14 cellular contexts compared by ENCODE assay signal in genomic region chr20:50680106-50680960, GRCh38. TPM values are rescaled to one million over a fixed set of nuclear protein-coding genes. Genes with fewer than 3 reads are reported as not detected.
DNase-seq lines count a peak whose midpoint lies in the region; ATAC-seq and TF ChIP-seq lines count a peak whose summit lies in the region.
"Had no signal": no experiment of that assay in that cellular context is flagged by ENCODE, and none has a peak within 500 bp of the region (broad histone marks: within the 10 kb centered on the region; RNA-seq: fewer than 3 reads in every experiment).

No MANE protein-coding gene starts in this region.

- intact Hi-C loops in natural killer cell (cut with micrococcal nuclease) = no loop called here

- no peak overlapping the region for H3K9ac ChIP-seq in fibroblast of lung (ENCODE audit: insufficient read depth, low read length)

- DNase-seq in natural killer cell treated with Interleukin-12 subunit alpha and Interleukin-12 subunit beta and Interleukin-15 and Interleukin-18, amount 100 ng/mL, for 72 hours (ENCODE audit: low spot score) = peak; percentile 25
- no peak for DNase-seq in natural killer cell
- DNase-seq in fibroblast of lung (ENCODE audit: low read depth in 2 of 2) = peak; percentile 45 to 49
- no peak for DNase-seq in mesothelial cell of epicardium (ENCODE audit: low spot score in 2 of 2, unreplicated experiment in 2 of 2)
- no peak for DNase-seq in type B pancreatic cell (ENCODE audit: extremely low spot score, unreplicated experiment)
- DNase-seq in stimulated activated CD4-positive, alpha-beta T cell treated with anti-CD3 and anti-CD28 coated beads, Interleukin-4, amount 100 ng/mL, for 24 hours = no peak
- DNase-seq: EL, foreskin keratinocyte, NCI-H2029 treated with DMSO at 0.1 percent for 48 hours, T-helper 9 cell had no signal

- no peak for TF ChIP-seq CTCF in natural killer cell (IDR thresholded peaks at IDR 0.05)
- TF ChIP-seq CTCF in fibroblast of lung (conservative IDR thresholded peaks at IDR 0.05 in 1 of 2, IDR thresholded peaks at IDR 0.05 in 1 of 2; ENCODE audit: low read depth in 1 of 2, low read length in 2 of 2) = no peak
- TF ChIP-seq CTCF in mesothelial cell of epicardium (IDR thresholded peaks at IDR 0.05; ENCODE audit: unreplicated experiment) = no peak
- no peak for TF ChIP-seq CTCF in type B pancreatic cell (conservative IDR thresholded peaks at IDR 0.05)

- no peaks in the 10 kb centered on the region for H3K79me2 ChIP-seq in fibroblast of lung (ENCODE audit: control insufficient read depth, insufficient read depth, low read length)

- no peak for ATAC-seq in natural killer cell treated with Interleukin-12 subunit alpha and Interleukin-12 subunit beta and Interleukin-15 and Interleukin-18, amount 100 ng/mL, for 72 hours
- ATAC-seq in natural killer cell (no peak), GM21619 (IDR thresholded peaks at IDR 0.05; ENCODE audit: unreplicated experiment) (no peak), GM21390 (IDR thresholded peaks at IDR 0.05; ENCODE audit: unreplicated experiment) (no peak)
- ATAC-seq: foreskin keratinocyte had no signal

- no peaks in the 10 kb centered on the region for H3K36me3 Mint-ChIP-seq in natural killer cell treated with Interleukin-12 subunit alpha and Interleukin-12 subunit beta and Interleukin-15 and Interleukin-18, amount 100 ng/mL, for 72 hours
- H3K36me3 Mint-ChIP-seq in natural killer cell (no peaks in the 10 kb centered on the region), mesothelial cell of epicardium (no peaks in the 10 kb centered on the region), type B pancreatic cell (no peaks in the 10 kb centered on the region)
- H3K36me3 Mint-ChIP-seq: IgD-negative memory B cell had no signal

- H3K9me3 ChIP-seq in fibroblast of lung (ENCODE audit: control insufficient read depth, insufficient read depth, low read depth, low read length) = no peaks in the 10 kb centered on the region

- H3K36me3 ChIP-seq in fibroblast of lung (ENCODE audit: control insufficient read depth, insufficient read depth, low read length) = no peaks in the 10 kb centered on the region
- H3K36me3 ChIP-seq: cardiac muscle cell had no signal

- no peaks in the 10 kb centered on the region for H3K4me1 ChIP-seq in fibroblast of lung (ENCODE audit: control insufficient read depth, extremely low read depth, insufficient read depth, low read length)
- H3K4me1 ChIP-seq: foreskin keratinocyte had no signal

- no peak overlapping the region for H3K27ac ChIP-seq in fibroblast of lung (ENCODE audit: insufficient read depth, low read length)
- H3K27ac ChIP-seq: cardiac muscle cell, foreskin keratinocyte had no signal

- no peak overlapping the region for H3K4me2 ChIP-seq in fibroblast of lung (ENCODE audit: extremely low read depth, insufficient read depth, low read length)

- no peak overlapping the region for H3K27ac Mint-ChIP-seq in natural killer cell treated with Interleukin-12 subunit alpha and Interleukin-12 subunit beta and Interleukin-15 and Interleukin-18, amount 100 ng/mL, for 72 hours
- H3K27ac Mint-ChIP-seq in natural killer cell (no peak overlapping the region), mesothelial cell of epicardium (peak overlapping the region; percentile 66), type B pancreatic cell (no peak overlapping the region)
- H3K27ac Mint-ChIP-seq: IgD-negative memory B cell had no signal

- no peak overlapping the region for H3K4me3 Mint-ChIP-seq in natural killer cell treated with Interleukin-12 subunit alpha and Interleukin-12 subunit beta and Interleukin-15 and Interleukin-18, amount 100 ng/mL, for 72 hours
- no peak overlapping the region for H3K4me3 Mint-ChIP-seq in natural killer cell
- H3K4me3 Mint-ChIP-seq in mesothelial cell of epicardium = no peak overlapping the region
- H3K4me3 Mint-ChIP-seq in type B pancreatic cell = no peak overlapping the region
- H3K4me3 Mint-ChIP-seq: IgD-negative memory B cell had no signal

- H3K27me3 Mint-ChIP-seq in natural killer cell treated with Interleukin-12 subunit alpha and Interleukin-12 subunit beta and Interleukin-15 and Interleukin-18, amount 100 ng/mL, for 72 hours = peaks cover 5 to 8% of the 10 kb centered on the region in 2 donors
- H3K27me3 Mint-ChIP-seq in natural killer cell (ENCODE audit: low read depth in 2 of 2) (no peaks in the 10 kb centered on the region), mesothelial cell of epicardium (ENCODE audit: low read depth) (no peaks in the 10 kb centered on the region), type B pancreatic cell (peaks cover 6% of the 10 kb centered on the region)

- H2AFZ ChIP-seq in fibroblast of lung (ENCODE audit: low read length) = no peak overlapping the region

- no peaks in the 10 kb centered on the region for H3K4me1 Mint-ChIP-seq in natural killer cell treated with Interleukin-12 subunit alpha and Interleukin-12 subunit beta and Interleukin-15 and Interleukin-18, amount 100 ng/mL, for 72 hours (ENCODE audit: low read depth in 2 of 2)
- no peaks in the 10 kb centered on the region for H3K4me1 Mint-ChIP-seq in natural killer cell
- H3K4me1 Mint-ChIP-seq in mesothelial cell of epicardium = peaks cover 21% of the 10 kb centered on the region
- H3K4me1 Mint-ChIP-seq in type B pancreatic cell (ENCODE audit: unreplicated experiment) = peaks cover 18% of the 10 kb centered on the region
- H3K4me1 Mint-ChIP-seq: IgD-negative memory B cell had no signal

- H3K27me3 ChIP-seq in fibroblast of lung (ENCODE audit: control insufficient read depth, insufficient read depth, low read length) = no peaks in the 10 kb centered on the region
- H3K27me3 ChIP-seq: cardiac muscle cell, foreskin keratinocyte had no signal

- no peaks in the 10 kb centered on the region for H4K20me1 ChIP-seq in fibroblast of lung (ENCODE audit: control insufficient read depth, extremely low read depth, insufficient read depth, low read length)

- H3K9me3 Mint-ChIP-seq in natural killer cell treated with Interleukin-12 subunit alpha and Interleukin-12 subunit beta and Interleukin-15 and Interleukin-18, amount 100 ng/mL, for 72 hours = no peaks in the 10 kb centered on the region
- H3K9me3 Mint-ChIP-seq in natural killer cell = no peaks in the 10 kb centered on the region
- H3K9me3 Mint-ChIP-seq in mesothelial cell of epicardium = no peaks in the 10 kb centered on the region
- H3K9me3 Mint-ChIP-seq in type B pancreatic cell = no peaks in the 10 kb centered on the region

- no peak overlapping the region for H3K4me3 ChIP-seq in fibroblast of lung (replicated peaks in 1 of 4; ENCODE audit: control extremely low read depth in 1 of 4, insufficient read depth in 1 of 4, low read depth in 3 of 4, low read length in 4 of 4)
- H3K4me3 ChIP-seq: cardiac muscle cell had no signal

RNA-seq across cellular contexts. Expression of gene RIPOR3, which starts 11.0 kb away (rescaled TPM):
- total RNA-seq in natural killer cell treated with Interleukin-12 subunit alpha and Interleukin-12 subunit beta and Interleukin-15 and Interleukin-18, amount 100 ng/mL, for 72 hours = not detected
- total RNA-seq in natural killer cell (under 1 TPM in 1 of 3 donors, not detected in 2; 0.45 TPM), fibroblast of lung (4.1 and 4.9 TPM in 2 replicates), mesothelial cell of epicardium (18.8 to 20.0 TPM (median 19.2 TPM) in 3 replicates), type B pancreatic cell (ENCODE audit: low replicate concordance) (1.9 and 5.1 TPM in 2 replicates)
- polyA plus RNA-seq in fibroblast of lung = 1.1 and 2.0 TPM in 2 replicates
- polyA plus RNA-seq in fibroblast of lung (2012) = 1.0 and 1.7 TPM in 2 replicates
- polyA minus RNA-seq in fibroblast of lung (ENCODE audit: low replicate concordance) = 1.3 and 3.6 TPM in 2 replicates

RNA-seq across cellular contexts. Expression of gene PARD6B, which starts 51.0 kb away (rescaled TPM):
- 1 to 10 TPM; 3.8 to 4.1 TPM for total RNA-seq in natural killer cell treated with Interleukin-12 subunit alpha and Interleukin-12 subunit beta and Interleukin-15 and Interleukin-18, amount 100 ng/mL, for 72 hours
- total RNA-seq in natural killer cell = 1 to 10 TPM; 1.5 to 5.0 (median 4.1) TPM
- 0.83 and 1.0 TPM in 2 replicates for total RNA-seq in fibroblast of lung
- polyA plus RNA-seq in fibroblast of lung = 0.23 and 0.30 TPM in 2 replicates
- polyA plus RNA-seq in fibroblast of lung (2012) = 0.12 and 0.17 TPM in 2 replicates
- polyA minus RNA-seq in fibroblast of lung (ENCODE audit: low replicate concordance) = 0.07 TPM in 1 of 2 replicates, not detected in the other
- 52.2 to 59.5 TPM (median 53.0 TPM) in 3 replicates for total RNA-seq in mesothelial cell of epicardium
- total RNA-seq in type B pancreatic cell (ENCODE audit: low replicate concordance) = 27.7 and 50.0 TPM in 2 replicates

Comparison
In these comparisons a context has a peak if more than half of its experiments do, and no peak if none do; other contexts are left out.
1. DNase-seq: peak in natural killer cell treated with Interleukin-12 subunit alpha and Interleukin-12 subunit beta and Interleukin-15 and Interleukin-18, amount 100 ng/mL, for 72 hours (single experiment) and fibroblast of lung (2 of 2); none in natural killer cell (single experiment), mesothelial cell of epicardium (0 of 2), type B pancreatic cell (single experiment) and stimulated activated CD4-positive, alpha-beta T cell treated with anti-CD3 and anti-CD28 coated beads, Interleukin-4, amount 100 ng/mL, for 24 hours (single experiment).